ENCODE assay signal across 26 cellular contexts in genomic region chr11:116374085-116374484, GRCh38.
"Had no signal": no experiment of that assay in that cellular context is flagged by ENCODE, and none has a peak within 500 bp of the region (broad histone marks: within the 10 kb centered on the region; RNA-seq: fewer than 3 reads in every experiment).

No MANE protein-coding gene starts in this region.

- H3K27ac ChIP-seq: ovary, parathyroid adenoma, prostate gland, right atrium auricular region, right lobe of liver, sigmoid colon, stomach, thoracic aorta, thyroid gland, tibial nerve, upper lobe of left lung, vagina had no signal

- H3K9ac ChIP-seq: parathyroid adenoma had no signal

- H3K4me3 ChIP-seq: ovary, prostate gland, right atrium auricular region, right lobe of liver, sigmoid colon, stomach, thoracic aorta, thyroid gland, tibial nerve, upper lobe of left lung, vagina had no signal

- H2AFZ ChIP-seq: parathyroid adenoma had no signal

- H3K9me3 ChIP-seq: ovary, prostate gland, right atrium auricular region, right lobe of liver, stomach, thoracic aorta, thyroid gland, tibial nerve, upper lobe of left lung, vagina had no signal

- DNase-seq: naive thymus-derived CD4-positive, alpha-beta T cell; natural killer cell; ovary; right lobe of liver; sigmoid colon; small intestine; stimulated activated CD4-positive, alpha-beta T cell treated with anti-CD3 and anti-CD28 coated beads, Interleukin-15, amount 100 ng/mL, for 24 hours; stimulated activated CD4-positive, alpha-beta T cell treated with anti-CD3 and anti-CD28 coated beads, Interleukin-2, amount 100 ng/mL, for 24 hours; stimulated activated CD4-positive, alpha-beta T cell treated with anti-CD3 and anti-CD28 coated beads, Interleukin-2, amount 100 ng/mL, for 48 hours; stimulated activated CD4-positive, alpha-beta T cell treated with anti-CD3 and anti-CD28 coated beads, Interleukin-4, amount 100 ng/mL, for 24 hours; stimulated activated naive B cell treated with anti-CD40 and anti-IgM and Interleukin-4, amounts not matched to agents 10 μg/mL and 1 μg/mL and 100 μg/mL, for 72 hours; stimulated activated naive CD4-positive, alpha-beta T cell treated with Interleukin-2 at 50 U/mL for 16 hours; stomach; thyroid gland; trophoblast cell; upper lobe of left lung had no signal

- H3K9me3 Mint-ChIP-seq: natural killer cell; nephron; neural crest cell; stimulated activated naive CD8-positive, alpha-beta T cell treated with anti-CD3 and anti-CD28 coated beads, Interleukin-15, Interleukin-2, amounts not matched to agents 100 ng/mL and 50 ng/mL, for 24 hours had no signal

- H3K27me3 Mint-ChIP-seq: stimulated activated naive CD8-positive, alpha-beta T cell treated with anti-CD3 and anti-CD28 coated beads, Interleukin-15, Interleukin-2, amounts not matched to agents 100 ng/mL and 50 ng/mL, for 24 hours had no signal

- ATAC-seq: naive thymus-derived CD4-positive, alpha-beta T cell; right lobe of liver; stimulated activated effector memory CD8-positive, alpha-beta T cell treated with anti-CD3 and anti-CD28 coated beads, Interleukin-12 subunit alpha, Interleukin-12 subunit beta, amount 100 ng/mL, for 72 hours; stimulated activated naive B cell treated with anti-CD40 and anti-IgM and Interleukin-4, amounts not matched to agents 10 μg/mL and 1 μg/mL and 100 μg/mL, for 72 hours had no signal

- H3K27ac Mint-ChIP-seq: naive thymus-derived CD4-positive, alpha-beta T cell; natural killer cell; nephron; stimulated activated effector memory CD8-positive, alpha-beta T cell treated with anti-CD3 and anti-CD28 coated beads, Interleukin-12 subunit alpha, Interleukin-12 subunit beta, amount 100 ng/mL, for 72 hours; stimulated activated naive B cell treated with anti-CD40 and anti-IgM and Interleukin-4, amounts not matched to agents 10 μg/mL and 1 μg/mL and 100 μg/mL, for 72 hours; stimulated activated naive CD8-positive, alpha-beta T cell treated with anti-CD3 and anti-CD28 coated beads, Interleukin-15, Interleukin-2, amounts not matched to agents 100 ng/mL and 50 ng/mL, for 24 hours had no signal

- H3K27me3 ChIP-seq: ovary, right atrium auricular region, right lobe of liver, sigmoid colon, thyroid gland, tibial nerve, upper lobe of left lung, vagina had no signal

- H3K36me3 Mint-ChIP-seq: naive thymus-derived CD4-positive, alpha-beta T cell; natural killer cell; stimulated activated effector memory CD8-positive, alpha-beta T cell treated with anti-CD3 and anti-CD28 coated beads, Interleukin-12 subunit alpha, Interleukin-12 subunit beta, amount 100 ng/mL, for 72 hours; stimulated activated naive B cell treated with anti-CD40 and anti-IgM and Interleukin-4, amounts not matched to agents 10 μg/mL and 1 μg/mL and 100 μg/mL, for 72 hours had no signal

- H3K79me2 ChIP-seq: parathyroid adenoma had no signal

- H3K4me1 Mint-ChIP-seq: naive thymus-derived CD4-positive, alpha-beta T cell; natural killer cell; nephron; stimulated activated effector memory CD8-positive, alpha-beta T cell treated with anti-CD3 and anti-CD28 coated beads, Interleukin-12 subunit alpha, Interleukin-12 subunit beta, amount 100 ng/mL, for 72 hours; stimulated activated naive B cell treated with anti-CD40 and anti-IgM and Interleukin-4, amounts not matched to agents 10 μg/mL and 1 μg/mL and 100 μg/mL, for 72 hours had no signal

- H3K36me3 ChIP-seq: ovary, prostate gland, right atrium auricular region, right lobe of liver, sigmoid colon, stomach, thoracic aorta, thyroid gland, tibial nerve, upper lobe of left lung, vagina had no signal

- H3K4me3 Mint-ChIP-seq: naive thymus-derived CD4-positive, alpha-beta T cell; natural killer cell; nephron; neural crest cell; stimulated activated effector memory CD8-positive, alpha-beta T cell treated with anti-CD3 and anti-CD28 coated beads, Interleukin-12 subunit alpha, Interleukin-12 subunit beta, amount 100 ng/mL, for 72 hours; stimulated activated naive B cell treated with anti-CD40 and anti-IgM and Interleukin-4, amounts not matched to agents 10 μg/mL and 1 μg/mL and 100 μg/mL, for 72 hours; stimulated activated naive CD8-positive, alpha-beta T cell treated with anti-CD3 and anti-CD28 coated beads, Interleukin-15, Interleukin-2, amounts not matched to agents 100 ng/mL and 50 ng/mL, for 24 hours had no signal
